Comparison of ENCODE assay signal across 14 cellular contexts in genomic region chr20:62646851-62647520, GRCh38. TPM values are rescaled to one million over a fixed set of nuclear protein-coding genes. Genes with fewer than 3 reads are reported as not detected.
DNase-seq lines count a peak whose midpoint lies in the region; ATAC-seq lines count a peak whose summit lies in the region.
"Had no signal": no experiment of that assay in that cellular context is flagged by ENCODE, and none has a peak within 500 bp of the region (broad histone marks: within the 10 kb centered on the region; RNA-seq: fewer than 3 reads in every experiment).

No MANE protein-coding gene starts in this region.

- H3K4me3 ChIP-seq in mesenchymal stem cell (ENCODE audit: insufficient read depth in 1 of 2, low read depth in 1 of 2, low read length in 2 of 2), result no peak overlapping the region
- H3K4me3 ChIP-seq: sigmoid colon had no signal

- no peaks in the 10 kb centered on the region for H3K9me3 ChIP-seq in mesenchymal stem cell (ENCODE audit: control insufficient read depth, low read length)
- H3K9me3 ChIP-seq: sigmoid colon had no signal

- H3K18ac ChIP-seq in mesenchymal stem cell (ENCODE audit: low read depth in 1 of 2, low read length in 2 of 2), result no peak overlapping the region

- no peak overlapping the region for H2BK120ac ChIP-seq in mesenchymal stem cell (ENCODE audit: low read depth, low read length)

- 87% methylated on average over 12 of the region's 12 CpGs for WGBS in mesenchymal stem cell

- peaks cover 0 to 9% of the 10 kb centered on the region in 2 experiments for H3K27me3 ChIP-seq in mesenchymal stem cell (ENCODE audit: control insufficient read depth in 1 of 2, insufficient read depth in 1 of 2, low read length in 2 of 2)

- H3K27ac Mint-ChIP-seq in stimulated activated naive CD8-positive, alpha-beta T cell treated with anti-CD3 and anti-CD28 coated beads, Interleukin-15, Interleukin-2, amounts not matched to agents 100 ng/mL and 50 ng/mL, for 24 hours, result peak overlapping the region; percentile 63

- H4K91ac ChIP-seq in mesenchymal stem cell (ENCODE audit: low read length), result no peak overlapping the region

- H3K9ac ChIP-seq in mesenchymal stem cell (ENCODE audit: low read length), result no peak overlapping the region

- H4K8ac ChIP-seq in mesenchymal stem cell (ENCODE audit: low read length), result no peak overlapping the region

- peaks cover 53% of the 10 kb centered on the region for H3K4me1 Mint-ChIP-seq in stimulated activated naive CD8-positive, alpha-beta T cell treated with anti-CD3 and anti-CD28 coated beads, Interleukin-15, Interleukin-2, amounts not matched to agents 100 ng/mL and 50 ng/mL, for 24 hours (ENCODE audit: low read depth)

- H3K14ac ChIP-seq in mesenchymal stem cell (ENCODE audit: low read length in 2 of 2), result no peak overlapping the region

- no peak overlapping the region for H2BK5ac ChIP-seq in mesenchymal stem cell (ENCODE audit: low read depth, low read length, poor library complexity, severe bottlenecking)

- no peak overlapping the region for H3K4me3 Mint-ChIP-seq in stimulated activated naive CD8-positive, alpha-beta T cell treated with anti-CD3 and anti-CD28 coated beads, Interleukin-15, Interleukin-2, amounts not matched to agents 100 ng/mL and 50 ng/mL, for 24 hours

- peaks cover 0 to 55% of the 10 kb centered on the region in 2 experiments for H3K36me3 ChIP-seq in mesenchymal stem cell (ENCODE audit: control insufficient read depth in 1 of 2, insufficient read depth in 2 of 2, low read depth in 1 of 2, low read length in 2 of 2)
- H3K36me3 ChIP-seq: sigmoid colon had no signal

- no peak for DNase-seq in stimulated activated naive CD8-positive, alpha-beta T cell treated with anti-CD3 and anti-CD28 coated beads, Interleukin-15, Interleukin-2, amounts not matched to agents 100 U/mL and 50 U/mL, for 24 hours
- peak; percentile 92 for DNase-seq in SW480 (ENCODE audit: low spot score)
- no peak for DNase-seq in mesenchymal stem cell
- no peak for DNase-seq in stimulated activated CD4-positive, alpha-beta T cell treated with anti-CD3 and anti-CD28 coated beads, Interleukin-2, amount 100 ng/mL, for 48 hours
- no peak for DNase-seq in NCI-H226
- DNase-seq: activated gamma-delta T cell treated with Interleukin-2 at 50 U/mL for 16 hours; CD8-positive, alpha-beta memory T cell; cortex of kidney; mammary epithelial cell; NCI-H1694; sigmoid colon had no signal

- H3K4me1 ChIP-seq in mesenchymal stem cell (ENCODE audit: control insufficient read depth, insufficient read depth, low read depth, low read length), result peaks cover 53% of the 10 kb centered on the region

- no peak overlapping the region for H3K23ac ChIP-seq in mesenchymal stem cell (ENCODE audit: low read length in 2 of 2)

- H3K27ac ChIP-seq in mesenchymal stem cell (ENCODE audit: low read length, poor library complexity, severe bottlenecking), result no peak overlapping the region

- H3K9me3 Mint-ChIP-seq in stimulated activated naive CD8-positive, alpha-beta T cell treated with anti-CD3 and anti-CD28 coated beads, Interleukin-15, Interleukin-2, amounts not matched to agents 100 ng/mL and 50 ng/mL, for 24 hours, result no peaks in the 10 kb centered on the region

- H3K4me2 ChIP-seq in mesenchymal stem cell (ENCODE audit: low read length, poor library complexity, severe bottlenecking), result no peak overlapping the region

- no peak overlapping the region for H3K4ac ChIP-seq in mesenchymal stem cell (ENCODE audit: low read depth in 1 of 2, low read length in 2 of 2)

- peaks cover 31% of the 10 kb centered on the region for H3K36me3 Mint-ChIP-seq in stimulated activated naive CD8-positive, alpha-beta T cell treated with anti-CD3 and anti-CD28 coated beads, Interleukin-15, Interleukin-2, amounts not matched to agents 100 ng/mL and 50 ng/mL, for 24 hours (ENCODE audit: low read depth)
- H3K36me3 Mint-ChIP-seq: CD8-positive, alpha-beta memory T cell had no signal

- H2AFZ ChIP-seq in mesenchymal stem cell (ENCODE audit: low read depth, low read length), result no peak overlapping the region

- H2AK5ac ChIP-seq in mesenchymal stem cell (ENCODE audit: low read length, severe bottlenecking), result peak overlapping the region; percentile 14

- H2BK15ac ChIP-seq in mesenchymal stem cell (ENCODE audit: low read depth, poor library complexity, severe bottlenecking), result no peak overlapping the region

- peaks cover 31% of the 10 kb centered on the region for H3K79me1 ChIP-seq in mesenchymal stem cell (replicated peaks; ENCODE audit: low read length, poor library complexity, severe bottlenecking)

- H3K27me3 Mint-ChIP-seq in stimulated activated naive CD8-positive, alpha-beta T cell treated with anti-CD3 and anti-CD28 coated beads, Interleukin-15, Interleukin-2, amounts not matched to agents 100 ng/mL and 50 ng/mL, for 24 hours, result no peaks in the 10 kb centered on the region

- H2BK12ac ChIP-seq in mesenchymal stem cell (ENCODE audit: low read length in 2 of 2), result no peak overlapping the region

- ATAC-seq in stimulated activated naive CD8-positive, alpha-beta T cell treated with anti-CD3 and anti-CD28 coated beads, Interleukin-15, Interleukin-2, amounts not matched to agents 100 U/mL and 50 U/mL, for 24 hours, result no peak
- ATAC-seq in HG02884 (IDR thresholded peaks at IDR 0.05; ENCODE audit: unreplicated experiment) (no peak), HG02763 (IDR thresholded peaks at IDR 0.05; ENCODE audit: unreplicated experiment) (no peak)

RNA-seq across cellular contexts. Expression of gene SLCO4A1, which starts 4.7 kb away (rescaled TPM):
- polyA plus RNA-seq in mesenchymal stem cell (2013, experiment 1 of 2), result not detected
- polyA plus RNA-seq in mesenchymal stem cell (2013, experiment 2 of 2), result not detected
